Comparison of ENCODE assay signal across 20 cellular contexts in genomic region chr22:44848296-44848741, GRCh38.
"Had no signal": no experiment of that assay in that cellular context is flagged by ENCODE, and none has a peak within 500 bp of the region (broad histone marks: within the 10 kb centered on the region; RNA-seq: fewer than 3 reads in every experiment).

No MANE protein-coding gene starts in this region.

- H3K27ac ChIP-seq: colonic mucosa, gastrocnemius medialis, heart right ventricle, testis, tibial nerve, upper lobe of right lung, vagina had no signal

- DNase-seq: colonic mucosa; dermis blood vessel endothelial cell; erythroblast; gastrocnemius medialis; heart right ventricle; hypothalamus; mammary epithelial cell; naive thymus-derived CD8-positive, alpha-beta T cell; right cardiac atrium; stimulated activated CD4-positive, alpha-beta T cell treated with anti-CD3 and anti-CD28 coated beads, Interleukin-4, amount 100 ng/mL, for 24 hours; stimulated activated naive CD8-positive, alpha-beta T cell treated with anti-CD3 and anti-CD28 coated beads, Interleukin-15, amount 100 ng/mL, for 72 hours; testis; upper lobe of right lung had no signal

- H3K4me1 ChIP-seq: colonic mucosa, gastrocnemius medialis, heart right ventricle, testis, tibial nerve, upper lobe of right lung, vagina had no signal

- H3K4me3 ChIP-seq: colonic mucosa, gastrocnemius medialis, heart right ventricle, smooth muscle cell, testis, tibial nerve, upper lobe of right lung, vagina had no signal

- ATAC-seq: gastrocnemius medialis; heart right ventricle; left lobe of liver; naive thymus-derived CD8-positive, alpha-beta T cell; right cardiac atrium; stimulated activated memory B cell treated with anti-CD40 and anti-IgM and Interleukin-4, amounts not matched to agents 10 μg/mL and 1 μg/mL and 100 μg/mL, for 72 hours; stimulated activated naive CD8-positive, alpha-beta T cell treated with anti-CD3 and anti-CD28 coated beads, Interleukin-15, amount 100 ng/mL, for 72 hours had no signal

- H3K9me3 ChIP-seq: colonic mucosa, gastrocnemius medialis, testis, upper lobe of right lung, vagina had no signal

- H3K36me3 ChIP-seq: colonic mucosa, gastrocnemius medialis, heart right ventricle, upper lobe of right lung, vagina had no signal

- H3K27me3 ChIP-seq: colonic mucosa, gastrocnemius medialis, testis, tibial nerve, upper lobe of right lung, vagina had no signal

- H3K4me2 ChIP-seq: smooth muscle cell had no signal

- FAIRE-seq: endothelial cell of umbilical vein, islet of Langerhans had no signal
